ENCODE assay signal across 14 cellular contexts in the genomic region with DNA sequence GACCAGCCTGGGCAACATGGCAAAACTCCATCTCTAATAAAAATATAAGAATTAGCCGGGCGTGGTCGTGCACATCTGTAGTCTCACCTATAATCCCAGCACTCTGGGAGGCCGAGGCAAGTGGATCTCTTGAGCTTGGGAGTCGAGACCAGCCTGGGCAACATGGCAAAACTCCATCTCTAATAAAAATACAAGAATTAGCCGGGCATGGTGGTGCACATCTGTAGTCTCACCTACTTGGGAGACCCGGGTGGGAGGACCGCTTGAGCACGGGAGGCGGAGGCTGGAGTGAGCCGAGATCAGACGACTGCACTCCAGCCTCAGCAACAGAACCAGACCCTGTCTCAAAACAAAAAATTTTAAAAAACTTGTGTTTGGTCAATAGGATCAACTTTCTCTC. TPM values are rescaled to one million over a fixed set of nuclear protein-coding genes. Genes with fewer than 3 reads are reported as not detected.
A peak's percentile ranks its signal among the peaks of the same experiment; 100 is the strongest.
DNase-seq lines count a peak whose midpoint lies in the region; ATAC-seq and TF ChIP-seq lines count a peak whose summit lies in the region.
"Had no signal": no experiment of that assay in that cellular context is flagged by ENCODE, and none has a peak within 500 bp of the region (broad histone marks: within the 10 kb centered on the region; RNA-seq: fewer than 3 reads in every experiment).

No MANE protein-coding gene starts in this region.

- H3K4me1 Mint-ChIP-seq in CD14-positive monocyte: peaks cover 41% of the 10 kb centered on the region
- H3K4me1 Mint-ChIP-seq: GM23338 had no signal

- H3K9ac ChIP-seq in SK-N-MC (ENCODE audit: insufficient read length): no peak overlapping the region
- H3K9ac ChIP-seq: BLaER1 treated with 17β-estradiol and CSF1 and Interleukin-3, amounts not matched to agents 10 nM and 100 nM had no signal

- H3K27ac ChIP-seq in SK-N-MC: 0 out of 2 replicates have a peak overlapping the region, but pooled peaks have one; percentile 11
- H3K27ac ChIP-seq in neutrophil: peak overlapping the region; percentile 68

- ATAC-seq in GM21367 (IDR thresholded peaks at IDR 0.05; ENCODE audit: unreplicated experiment) (no peak), GM18517 (IDR thresholded peaks at IDR 0.05; ENCODE audit: unreplicated experiment) (no peak)
- ATAC-seq: GM23338, K562 had no signal

- intact Hi-C loops in CD14-positive monocyte (cut with micrococcal nuclease): no loop called here

- H3K9me3 Mint-ChIP-seq in CD14-positive monocyte: no peaks in the 10 kb centered on the region
- H3K9me3 Mint-ChIP-seq: CD4-positive, CD25-positive, alpha-beta regulatory T cell; GM23338 had no signal

- peaks cover 67% of the 10 kb centered on the region for H3K36me3 ChIP-seq in SK-N-MC (ENCODE audit: insufficient read depth, low read length)
- H3K36me3 ChIP-seq in neutrophil: no peaks in the 10 kb centered on the region

- peak overlapping the region in 5 of 7 donors; percentile 34 to 90 (median 68) for H3K27ac Mint-ChIP-seq in CD14-positive monocyte
- H3K27ac Mint-ChIP-seq: B cell, GM23338 had no signal

- no peak overlapping the region for H3K4me3 Mint-ChIP-seq in CD14-positive monocyte
- H3K4me3 Mint-ChIP-seq: B cell; CD4-positive, CD25-positive, alpha-beta regulatory T cell; GM23338 had no signal

- peaks cover 17 to 61% of the 10 kb centered on the region in 2 experiments for H3K4me1 ChIP-seq in neutrophil (ENCODE audit: control insufficient read depth in 1 of 2, insufficient read depth in 1 of 2, low read depth in 1 of 2, low read length in 1 of 2)

- H3K4me3 ChIP-seq in SK-N-MC: no peak overlapping the region
- no peak overlapping the region for H3K4me3 ChIP-seq in neutrophil (ENCODE audit: low read depth in 1 of 2, low read length in 1 of 2)
- H3K4me3 ChIP-seq: BLaER1 treated with 17β-estradiol and CSF1 and Interleukin-3, amounts not matched to agents 10 nM and 100 nM; GM23338; K562 had no signal

- no peaks in the 10 kb centered on the region for H3K27me3 ChIP-seq in neutrophil
- H3K27me3 ChIP-seq: BLaER1 treated with 17β-estradiol and CSF1 and Interleukin-3, amounts not matched to agents 10 nM and 100 nM had no signal

- H3K27me3 Mint-ChIP-seq in CD14-positive monocyte (ENCODE audit: low read depth in 3 of 3): no peaks in the 10 kb centered on the region
- H3K27me3 Mint-ChIP-seq: B cell; CD4-positive, CD25-positive, alpha-beta regulatory T cell had no signal

- DNase-seq in CD14-positive monocyte (ENCODE audit: low spot score) (no peak), SK-N-MC (ENCODE audit: low read depth, low spot score) (no peak), ureter (ENCODE audit: low spot score) (peak; percentile 36)
- DNase-seq: Caco-2; CD4-positive, CD25-positive, alpha-beta regulatory T cell; HCEC 1CT; IMR-90 had no signal

- H3K36me3 Mint-ChIP-seq in CD14-positive monocyte: peaks cover 51 to 63% of the 10 kb centered on the region in 2 donors

- H3K9me3 ChIP-seq in SK-N-MC (ENCODE audit: low read depth, low read length): no peaks in the 10 kb centered on the region
- no peaks in the 10 kb centered on the region for H3K9me3 ChIP-seq in neutrophil
- H3K9me3 ChIP-seq: BLaER1 treated with 17β-estradiol and CSF1 and Interleukin-3, amounts not matched to agents 10 nM and 100 nM; Caco-2 had no signal

- no peak for TF ChIP-seq CTCF in CD14-positive monocyte (IDR thresholded peaks at IDR 0.05)
- no peak for TF ChIP-seq CTCF in neutrophil (IDR thresholded peaks at IDR 0.05)

RNA-seq across cellular contexts. Expression of a gene that starts 7.7 kb away (rescaled TPM):
- polyA plus RNA-seq in CD14-positive monocyte: 1 to 10 TPM in 1 of 2 donors, under 1 TPM in 1; 0.92 to 2.3 TPM
- total RNA-seq in ureter: 16.8 TPM

RNA-seq across cellular contexts. Expression of a gene that starts 54.3 kb away (rescaled TPM):
- 10 to 100 TPM; 12.3 to 12.9 TPM for polyA plus RNA-seq in CD14-positive monocyte
- 54.9 TPM for total RNA-seq in ureter
